11 cellular contexts compared by ENCODE assay signal in genomic region chr7:123798527-123799188, GRCh38. TPM values are rescaled to one million over a fixed set of nuclear protein-coding genes. Genes with fewer than 3 reads are reported as not detected.
DNase-seq lines count a peak whose midpoint lies in the region; ATAC-seq and TF ChIP-seq lines count a peak whose summit lies in the region.
"Had no signal": no experiment of that assay in that cellular context is flagged by ENCODE, and none has a peak within 500 bp of the region (broad histone marks: within the 10 kb centered on the region; RNA-seq: fewer than 3 reads in every experiment).

No MANE protein-coding gene starts in this region.

- H3K36me3 ChIP-seq in breast epithelium (no peaks in the 10 kb centered on the region), mesendoderm (ENCODE audit: control insufficient read depth, insufficient read depth, low read length) (no peaks in the 10 kb centered on the region), upper lobe of left lung (no peaks in the 10 kb centered on the region)

- no peak overlapping the region for H3K18ac ChIP-seq in mesendoderm (ENCODE audit: low read length)

- peak overlapping the region; percentile 27 for H3K56ac ChIP-seq in mesendoderm (ENCODE audit: low read length)

- TF ChIP-seq POLR2A in breast epithelium (IDR thresholded peaks at IDR 0.05) (no peak), upper lobe of left lung (IDR thresholded peaks at IDR 0.05) (no peak)

- H2BK15ac ChIP-seq in mesendoderm (replicated peaks; ENCODE audit: low read depth) = no peak overlapping the region

- ATAC-seq in upper lobe of left lung (ENCODE audit: low FRiP score in 2 of 2) = peak; percentile 43 to 82
- ATAC-seq in GM19324 (IDR thresholded peaks at IDR 0.05; ENCODE audit: low FRiP score, unreplicated experiment) = no peak
- ATAC-seq: natural killer cell had no signal

- H3K4me2 ChIP-seq in mesendoderm (ENCODE audit: low read length) = no peak overlapping the region

- no peak overlapping the region for H4K8ac ChIP-seq in mesendoderm (ENCODE audit: low read depth, low read length)

- no peak overlapping the region for H3K9ac ChIP-seq in mesendoderm (ENCODE audit: low read length)

- H4K5ac ChIP-seq in mesendoderm (ENCODE audit: low read length) = no peak overlapping the region

- DNase-seq in NCI-H2227 treated with DMSO at 0.1 percent for 48 hours (lab: John Stamatoyannopoulos, UW) (peak; percentile 41), NCI-H2227 (lab: John Stamatoyannopoulos, UW; ENCODE audit: unreplicated experiment) (no peak), breast epithelium (ENCODE audit: low spot score in 2 of 2) (no peak), mesendoderm (no peak), upper lobe of left lung (peak in 1 of 2 donors; percentile 35), glomerular visceral epithelial cell (ENCODE audit: extremely low spot score) (no peak), amygdala (lab: John Stamatoyannopoulos, UW) (no peak)
- DNase-seq: KG1, natural killer cell, testis had no signal

- TF ChIP-seq EP300 in upper lobe of left lung (IDR thresholded peaks at IDR 0.05) = no peak

- H3K27me3 ChIP-seq in breast epithelium (no peaks in the 10 kb centered on the region), mesendoderm (ENCODE audit: insufficient read depth, low read length, poor library complexity) (no peaks in the 10 kb centered on the region), upper lobe of left lung (no peaks in the 10 kb centered on the region)
- H3K27me3 ChIP-seq: testis had no signal

- no peak overlapping the region for H2AK5ac ChIP-seq in mesendoderm (ENCODE audit: low read length)

- H3K4me3 ChIP-seq in breast epithelium (no peak overlapping the region), mesendoderm (ENCODE audit: low read length) (no peak overlapping the region), upper lobe of left lung (peak overlapping the region in 3 of 4 donors; percentile 21 to 33 (median 25))
- H3K4me3 ChIP-seq: testis had no signal

- no CpG with 5 or more reads among the region's 6 CpGs for WGBS in mesendoderm (ENCODE audit: extremely low coverage, insufficient coverage, low lambda C conversion rate)
- 67 to 73% methylated on average over 6 of the region's 6 CpGs for WGBS in upper lobe of left lung, 2 donors

- H3K4ac ChIP-seq in mesendoderm (ENCODE audit: low read depth, low read length) = no peak overlapping the region

- no peaks in the 10 kb centered on the region for H3K79me2 ChIP-seq in mesendoderm (ENCODE audit: control insufficient read depth, insufficient read depth, low read length)

- H2BK5ac ChIP-seq in mesendoderm (ENCODE audit: low read length) = no peak overlapping the region

- no peaks in the 10 kb centered on the region for H3K4me1 ChIP-seq in breast epithelium
- no peaks in the 10 kb centered on the region for H3K4me1 ChIP-seq in mesendoderm (ENCODE audit: control insufficient read depth, low read depth, low read length)
- no peaks in the 10 kb centered on the region for H3K4me1 ChIP-seq in upper lobe of left lung
- H3K4me1 ChIP-seq: testis had no signal

- peak overlapping the region; percentile 54 for H2BK120ac ChIP-seq in mesendoderm (ENCODE audit: low read depth, low read length)

- no peaks in the 10 kb centered on the region for H3K79me1 ChIP-seq in mesendoderm (ENCODE audit: low read length)

- H3K9me3 ChIP-seq in breast epithelium (no peaks in the 10 kb centered on the region), upper lobe of left lung (no peaks in the 10 kb centered on the region)
- H3K9me3 ChIP-seq: testis had no signal

- no peak overlapping the region for H3K23ac ChIP-seq in mesendoderm (ENCODE audit: low read length)

- TF ChIP-seq CTCF in breast epithelium (IDR thresholded peaks at IDR 0.05) = no peak
- no peak for TF ChIP-seq CTCF in upper lobe of left lung (IDR thresholded peaks at IDR 0.05)

- intact Hi-C loops in breast epithelium (cut with DNase I; ENCODE audit: low total_unique reads) = no loop called here

- H3K27ac ChIP-seq in breast epithelium = peak overlapping the region; percentile 16 to 19
- H3K27ac ChIP-seq in mesendoderm (ENCODE audit: low read depth, low read length) = no peak overlapping the region
- peak overlapping the region; percentile 54 to 84 (median 70) for H3K27ac ChIP-seq in upper lobe of left lung
- H3K27ac ChIP-seq: testis had no signal

RNA-seq across cellular contexts. Expression of gene HYAL4, which starts 46.3 kb away (rescaled TPM):
- under 1 TPM in 1 of 3 donors, not detected in 2; 0.15 TPM for total RNA-seq in breast epithelium
- not detected for polyA plus RNA-seq in mesendoderm (2013, experiment 1 of 2)
- polyA plus RNA-seq in mesendoderm (2013, experiment 2 of 2) = not detected
- not detected for total RNA-seq in upper lobe of left lung
- total RNA-seq: natural killer cell had no signal

RNA-seq across cellular contexts. Expression of gene WASL, which starts 49.9 kb away (rescaled TPM):
- 10 to 100 TPM; 27.8 to 38.3 (median 37.8) TPM for total RNA-seq in breast epithelium
- 28.2 TPM for polyA plus RNA-seq in mesendoderm (2013, experiment 1 of 2)
- 29.0 TPM for polyA plus RNA-seq in mesendoderm (2013, experiment 2 of 2)
- 10 to 100 TPM; 24.1 to 62.2 (median 31.3) TPM for total RNA-seq in upper lobe of left lung

Comparison
In these comparisons a context has a peak if more than half of its experiments do, and no peak if none do; other contexts are left out.
1. H3K4me3 ChIP-seq: peak in upper lobe of left lung (3 of 4); none in breast epithelium (0 of 3) and mesendoderm (single experiment).